15 cellular contexts compared by ENCODE assay signal in the genomic region with DNA sequence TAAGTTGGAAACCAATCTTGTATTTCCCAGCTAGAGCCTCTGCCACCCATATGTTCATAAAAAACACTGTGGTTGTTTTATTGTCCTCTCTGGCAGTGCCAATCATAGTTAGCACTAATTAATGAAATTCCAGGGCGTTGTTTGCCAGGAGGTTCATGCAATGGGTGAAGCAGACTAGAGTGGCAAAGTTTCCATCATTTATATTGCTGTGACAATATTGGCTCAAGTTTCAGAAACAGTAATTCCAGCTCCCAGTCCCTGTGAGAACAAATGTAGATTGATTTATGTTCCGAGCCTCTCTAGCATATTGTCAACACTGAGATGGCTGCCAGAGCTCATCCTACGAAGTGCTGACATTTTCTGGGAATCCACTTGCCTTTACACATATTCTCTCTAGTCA.
DNase-seq lines count a peak whose midpoint lies in the region; ATAC-seq and TF ChIP-seq lines count a peak whose summit lies in the region.
"Had no signal": no experiment of that assay in that cellular context is flagged by ENCODE, and none has a peak within 500 bp of the region (broad histone marks: within the 10 kb centered on the region; RNA-seq: fewer than 3 reads in every experiment).

No MANE protein-coding gene starts in this region.

- peaks cover 0 to 3% of the 10 kb centered on the region in 2 donors for H3K9me3 Mint-ChIP-seq in natural killer cell

- TF ChIP-seq CTCF in natural killer cell (IDR thresholded peaks at IDR 0.05): no peak

- H3K27ac Mint-ChIP-seq in natural killer cell: no peak overlapping the region
- H3K27ac Mint-ChIP-seq: CD4-positive, CD25-positive, alpha-beta regulatory T cell had no signal

- H3K36me3 Mint-ChIP-seq in natural killer cell: no peaks in the 10 kb centered on the region
- H3K36me3 Mint-ChIP-seq: CD4-positive, CD25-positive, alpha-beta regulatory T cell had no signal

- peak; percentile 53 for ATAC-seq in left colon
- ATAC-seq in natural killer cell: no peak
- no peak for ATAC-seq in HG02870 (IDR thresholded peaks at IDR 0.05; ENCODE audit: unreplicated experiment)

- DNase-seq in COLO668 (lab: John Stamatoyannopoulos, UW; ENCODE audit: unreplicated experiment): peak; percentile 31
- DNase-seq in NCI-H1417 (lab: John Stamatoyannopoulos, UW): peak in 2 of 3 experiments; percentile 30 to 82
- peak; percentile 93 for DNase-seq in NCI-H446 treated with DMSO at 0.1 percent for 48 hours (lab: John Stamatoyannopoulos, UW)
- DNase-seq in left colon: no peak
- no peak for DNase-seq in natural killer cell
- no peak for DNase-seq in NCI-H524 treated with DMSO at 0.1 percent for 48 hours (lab: John Stamatoyannopoulos, UW)
- DNase-seq: AML-193; CD4-positive, CD25-positive, alpha-beta regulatory T cell; KBM-7; NCI-H1048; NCI-H524; PC-9; SK-N-SH; T-helper 1 cell had no signal

- no peaks in the 10 kb centered on the region for H3K27me3 Mint-ChIP-seq in natural killer cell (ENCODE audit: low read depth in 2 of 2)
- H3K27me3 Mint-ChIP-seq: CD4-positive, CD25-positive, alpha-beta regulatory T cell had no signal

- H3K4me3 Mint-ChIP-seq in natural killer cell: no peak overlapping the region
- H3K4me3 Mint-ChIP-seq: CD4-positive, CD25-positive, alpha-beta regulatory T cell had no signal

- intact Hi-C loops in left colon (cut with DNase I, micrococcal nuclease) (no loop called here), natural killer cell (cut with micrococcal nuclease) (no loop called here)

- no peaks in the 10 kb centered on the region for H3K4me1 Mint-ChIP-seq in natural killer cell
- H3K4me1 Mint-ChIP-seq: CD4-positive, CD25-positive, alpha-beta regulatory T cell had no signal

Comparison
In these comparisons a context has a peak if more than half of its experiments do, and no peak if none do; other contexts are left out.
1. DNase-seq: peak in COLO668 (single experiment), NCI-H1417 (2 of 3) and NCI-H446 treated with DMSO at 0.1 percent for 48 hours (single experiment); none in left colon (0 of 2), natural killer cell (single experiment) and NCI-H524 treated with DMSO at 0.1 percent for 48 hours (single experiment).